Comparison of ENCODE assay signal across 2 cellular contexts in genomic region chr11:1782831-1783724, GRCh38.
TF ChIP-seq lines count a peak whose summit lies in the region.

No MANE protein-coding gene starts in this region.

TF ChIP-seq in SK-N-SH, 30 proteins besides CTCF, POLR2A, EP300 and RAD21 (continued from another document):
- TF ChIP-seq PBX3 (IDR thresholded peaks at IDR 0.05) (no peak), CHD2 (IDR thresholded peaks at IDR 0.05; ENCODE audit: low read length, partially characterized antibody) (no peak), YY1 (IDR thresholded peaks at IDR 0.05; ENCODE audit: low read depth) (no peak), USF1 (IDR thresholded peaks at IDR 0.05; ENCODE audit: borderline replicate concordance, low read depth) (no peak), TEAD4 (IDR thresholded peaks at IDR 0.05; ENCODE audit: borderline replicate concordance, insufficient read depth) (no peak), SMC3 (IDR thresholded peaks at IDR 0.05; ENCODE audit: low read depth, low read length) (no peak), EZH2phosphoT487 (IDR thresholded peaks at IDR 0.05; ENCODE audit: borderline replicate concordance, low read depth) (no peak), NFIC (IDR thresholded peaks at IDR 0.05; ENCODE audit: borderline replicate concordance) (no peak), REST (IDR thresholded peaks at IDR 0.05; ENCODE audit: low read depth, low read length) (no peak), NRF1 (IDR thresholded peaks at IDR 0.05; ENCODE audit: low read depth, low read length) (no peak), TCF12 (IDR thresholded peaks at IDR 0.05) (no peak)

TF ChIP-seq in SK-N-SH treated with all-trans-retinoic acid at 6 μM for 48 hours, 23 proteins besides CTCF, POLR2A, EP300 and RAD21 (continued from another document):
- no peak for TF ChIP-seq POU6F1 (CRISPR knock-in tag; IDR thresholded peaks at IDR 0.05; ENCODE audit: borderline replicate concordance, low read depth)
- no peak for TF ChIP-seq PPARA (CRISPR knock-in tag; IDR thresholded peaks at IDR 0.05; ENCODE audit: borderline replicate concordance)
- no peak for TF ChIP-seq CSDC2 (CRISPR knock-in tag; IDR thresholded peaks at IDR 0.05)
- TF ChIP-seq ISL1 (CRISPR knock-in tag; IDR thresholded peaks at IDR 0.05): no peak
